In the genomic region with DNA sequence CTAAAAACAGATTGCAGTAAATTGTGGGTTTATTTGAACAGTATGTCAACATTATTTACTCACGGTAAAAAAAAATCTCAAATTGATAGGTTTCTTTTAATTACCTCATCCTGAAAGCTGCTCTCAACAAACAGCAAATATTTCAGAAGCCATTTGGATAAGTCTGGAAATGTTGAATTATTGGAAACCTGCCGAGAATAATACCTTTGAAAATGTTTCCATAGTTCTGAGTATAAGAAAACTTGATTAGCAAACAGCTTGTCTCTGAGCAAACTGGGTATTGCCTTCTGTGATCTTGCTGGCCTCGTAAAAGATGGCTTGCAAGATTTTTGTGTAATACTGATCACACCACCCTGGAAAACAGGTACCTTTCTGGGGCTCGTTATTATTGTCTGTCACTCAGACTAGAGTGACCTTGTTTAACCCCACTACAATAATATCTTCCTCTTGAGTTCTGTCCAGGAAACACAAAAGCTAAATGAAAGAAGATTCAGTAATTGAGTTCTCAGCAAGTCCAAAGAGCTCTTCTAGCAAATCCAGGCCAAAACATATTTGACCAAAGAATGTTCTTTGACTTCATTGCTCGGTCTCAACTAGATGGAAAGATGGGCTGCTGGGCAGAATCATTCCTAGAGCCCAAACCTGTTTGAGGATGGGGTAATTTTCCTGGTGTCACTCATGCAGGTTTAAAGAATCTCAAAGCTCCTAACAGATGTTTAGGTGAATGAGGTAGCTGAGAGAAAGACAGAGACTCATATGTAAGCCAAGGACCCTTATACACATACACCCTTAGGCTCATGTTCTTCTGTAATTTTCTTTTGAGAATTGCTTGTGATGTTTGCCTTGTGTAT, we compare ENCODE assay signal across 8 cellular contexts.
DNase-seq lines count a peak whose midpoint lies in the region; ATAC-seq and TF ChIP-seq lines count a peak whose summit lies in the region.

No MANE protein-coding gene starts in this region.

- no peaks in the 10 kb centered on the region for H3K9me3 Mint-ChIP-seq in CD4-positive, CD25-positive, alpha-beta regulatory T cell
- H3K9me3 Mint-ChIP-seq in endothelial cell (ENCODE audit: unreplicated experiment), result no peaks in the 10 kb centered on the region

- H3K9ac ChIP-seq in mucosa of stomach (ENCODE audit: low read length), result peak overlapping the region; percentile 88

- H3K27me3 ChIP-seq in CD4-positive, CD25-positive, alpha-beta regulatory T cell (ENCODE audit: control insufficient read depth, insufficient read depth, low read length), result peaks cover 7% of the 10 kb centered on the region
- H3K27me3 ChIP-seq in brain microvascular endothelial cell (replicated peaks), result no peaks in the 10 kb centered on the region
- no peaks in the 10 kb centered on the region for H3K27me3 ChIP-seq in mucosa of stomach (ENCODE audit: control insufficient read depth, insufficient read depth, low read length)

- H3K4me1 Mint-ChIP-seq in CD4-positive, CD25-positive, alpha-beta regulatory T cell, result peaks cover 5 to 19% (median 14%) of the 10 kb centered on the region in 4 donors
- peaks cover 5% of the 10 kb centered on the region for H3K4me1 Mint-ChIP-seq in endothelial cell (ENCODE audit: unreplicated experiment)

- no peak for TF ChIP-seq CTCF in brain microvascular endothelial cell (IDR thresholded peaks at IDR 0.05; ENCODE audit: low read depth, low read length, missing control alignments)
- TF ChIP-seq CTCF in endothelial cell (IDR thresholded peaks at IDR 0.05; ENCODE audit: unreplicated experiment), result no peak

- no peak for ATAC-seq in CD4-positive, CD25-positive, alpha-beta regulatory T cell (ENCODE audit: low read depth in 2 of 2)

- H3K9me3 ChIP-seq in CD4-positive, CD25-positive, alpha-beta regulatory T cell (ENCODE audit: control insufficient read depth in 2 of 2, low read length in 2 of 2), result no peaks in the 10 kb centered on the region
- no peaks in the 10 kb centered on the region for H3K9me3 ChIP-seq in mucosa of stomach (ENCODE audit: control insufficient read depth, low read length)

- peaks cover 12% of the 10 kb centered on the region for H3K4me1 ChIP-seq in CD4-positive, CD25-positive, alpha-beta regulatory T cell (ENCODE audit: control insufficient read depth, insufficient read depth, low read length, poor library complexity, severe bottlenecking)
- peaks cover 16% of the 10 kb centered on the region for H3K4me1 ChIP-seq in mucosa of stomach (ENCODE audit: control insufficient read depth, insufficient read depth, low read length)

- in situ Hi-C loops in brain microvascular endothelial cell (cut with HindIII; ENCODE audit: low pct_ligation_motif_present, low sequenced_read_pairs), result no loop called here

- no peak for DNase-seq in CD4-positive, CD25-positive, alpha-beta regulatory T cell
- DNase-seq in NCI-H1092 treated with DMSO at 0.1 percent for 48 hours (lab: John Stamatoyannopoulos, UW) (peak; percentile 78), brain microvascular endothelial cell (no peak), endothelial cell (ENCODE audit: low spot score) (no peak), AG08396 (ENCODE audit: low spot score) (no peak), HuH-7 (ENCODE audit: low spot score) (no peak), D341Med (ENCODE audit: low spot score) (no peak)

- H3K27ac Mint-ChIP-seq in CD4-positive, CD25-positive, alpha-beta regulatory T cell, result peak overlapping the region; percentile 90 to 96 (median 91)
- no peak overlapping the region for H3K27ac Mint-ChIP-seq in endothelial cell (ENCODE audit: unreplicated experiment)

- H3K27me3 Mint-ChIP-seq in CD4-positive, CD25-positive, alpha-beta regulatory T cell, result peaks cover 46% of the 10 kb centered on the region
- no peaks in the 10 kb centered on the region for H3K27me3 Mint-ChIP-seq in endothelial cell (ENCODE audit: unreplicated experiment)

- H3K36me3 ChIP-seq in CD4-positive, CD25-positive, alpha-beta regulatory T cell (ENCODE audit: control insufficient read depth, insufficient read depth, low read length), result no peaks in the 10 kb centered on the region
- H3K36me3 ChIP-seq in brain microvascular endothelial cell (replicated peaks), result no peaks in the 10 kb centered on the region
- no peaks in the 10 kb centered on the region for H3K36me3 ChIP-seq in mucosa of stomach (ENCODE audit: control insufficient read depth, insufficient read depth, low read length)

- H3K4me3 ChIP-seq in CD4-positive, CD25-positive, alpha-beta regulatory T cell (ENCODE audit: low read depth, low read length), result peak overlapping the region; percentile 79
- H3K4me3 ChIP-seq in brain microvascular endothelial cell (ENCODE audit: low read depth, low read length), result no peak overlapping the region
- peak overlapping the region; percentile 84 for H3K4me3 ChIP-seq in mucosa of stomach (ENCODE audit: low read length)

- no peaks in the 10 kb centered on the region for H3K36me3 Mint-ChIP-seq in CD4-positive, CD25-positive, alpha-beta regulatory T cell
- no peaks in the 10 kb centered on the region for H3K36me3 Mint-ChIP-seq in endothelial cell (ENCODE audit: low read depth, unreplicated experiment)

- peak overlapping the region; percentile 82 to 95 (median 92) for H3K4me3 Mint-ChIP-seq in CD4-positive, CD25-positive, alpha-beta regulatory T cell
- no peak overlapping the region for H3K4me3 Mint-ChIP-seq in endothelial cell (ENCODE audit: unreplicated experiment)

- H3K27ac ChIP-seq in CD4-positive, CD25-positive, alpha-beta regulatory T cell (ENCODE audit: insufficient read depth, low read length, poor library complexity, severe bottlenecking), result no peak overlapping the region
- peak overlapping the region; percentile 97 for H3K27ac ChIP-seq in brain microvascular endothelial cell
